15 cellular contexts compared by ENCODE assay signal in the genomic region with DNA sequence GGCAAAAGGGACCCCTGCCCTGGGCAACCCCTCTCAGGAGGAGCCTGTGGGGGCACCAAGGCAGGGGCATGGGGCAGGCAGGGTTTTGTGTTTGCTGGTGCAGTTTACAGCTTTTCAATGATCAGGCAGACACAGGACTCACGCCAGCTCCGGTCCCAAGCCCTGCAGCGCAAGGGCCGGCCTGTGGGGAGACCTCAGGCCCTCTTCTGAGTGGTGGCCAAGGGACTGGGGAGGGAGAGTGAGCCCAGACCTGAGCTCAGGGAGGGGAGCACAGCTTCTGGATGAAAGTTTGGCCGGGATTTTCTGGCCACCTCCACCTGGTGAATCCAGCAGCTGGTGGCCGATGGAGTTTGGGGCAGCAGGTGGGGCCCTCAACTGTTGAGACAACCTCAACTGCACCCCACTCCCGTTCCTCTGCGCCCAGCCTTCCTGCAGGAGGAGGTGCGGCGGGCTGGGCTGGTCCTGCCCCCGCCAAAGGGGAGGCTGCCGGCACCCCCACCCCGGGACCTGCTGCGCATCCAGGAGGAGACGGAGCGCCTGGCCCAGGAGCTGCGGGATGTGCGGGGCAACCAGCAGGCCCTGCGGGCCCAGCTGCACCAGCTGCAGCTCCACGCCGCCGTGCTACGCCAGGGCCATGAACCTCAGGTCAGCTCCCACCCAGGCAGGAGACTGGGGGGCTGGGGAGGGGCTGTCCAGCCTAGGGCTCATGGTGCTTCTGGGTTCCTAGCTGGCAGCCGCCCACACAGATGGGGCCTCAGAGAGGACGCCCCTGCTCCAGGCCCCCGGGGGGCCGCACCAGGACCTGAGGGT. TPM values are rescaled to one million over a fixed set of nuclear protein-coding genes. Genes with fewer than 3 reads are reported as not detected.
DNase-seq lines count a peak whose midpoint lies in the region; ATAC-seq and TF ChIP-seq lines count a peak whose summit lies in the region.
"Had no signal": no experiment of that assay in that cellular context is flagged by ENCODE, and none has a peak within 500 bp of the region (broad histone marks: within the 10 kb centered on the region; RNA-seq: fewer than 3 reads in every experiment).

No MANE protein-coding gene starts in this region.

- BruUV-seq in Calu3 (replicated peaks; lab: Mats Ljungman, UMichigan): no TSS peak

- no peaks in the 10 kb centered on the region for H3K9me3 ChIP-seq in right cardiac atrium (ENCODE audit: control insufficient read depth, low read length)
- no peaks in the 10 kb centered on the region for H3K9me3 ChIP-seq in naive thymus-derived CD4-positive, alpha-beta T cell (ENCODE audit: control insufficient read depth in 2 of 3, low read length in 3 of 3)

- CTCF ChIA-PET in naive thymus-derived CD4-positive, alpha-beta T cell (lab: Charles Lee): no interaction called here
- CTCF ChIA-PET in Calu3 (lab: Charles Lee): no interaction called here

- 92% methylated on average over 27 of the region's 27 CpGs for WGBS in right cardiac atrium

- no peaks in the 10 kb centered on the region for H3K27me3 Mint-ChIP-seq in activated T-helper 1 cell treated with anti-CD3 and anti-CD28 coated beads, Interleukin-12 subunit alpha, Interleukin-12 subunit beta, Interleukin-2, Interleukin-4 antibody, amounts not matched to agents 30 ng/mL and 10 ng/mL and 1 ng/mL, durations not matched to agents 14 hours and 24 hours and 36 hours (ENCODE audit: insufficient read depth)
- no peaks in the 10 kb centered on the region for H3K27me3 Mint-ChIP-seq in naive thymus-derived CD4-positive, alpha-beta T cell
- H3K27me3 Mint-ChIP-seq in Calu3 (ENCODE audit: unreplicated experiment): no peaks in the 10 kb centered on the region

- H3K36me3 ChIP-seq in naive thymus-derived CD4-positive, alpha-beta T cell (ENCODE audit: control insufficient read depth in 2 of 3, insufficient read depth in 3 of 3, low read length in 3 of 3): peaks cover 0 to 49% (median 0%) of the 10 kb centered on the region in 3 experiments

- H3K4me3 Mint-ChIP-seq in activated T-helper 1 cell treated with anti-CD3 and anti-CD28 coated beads, Interleukin-12 subunit alpha, Interleukin-12 subunit beta, Interleukin-2, Interleukin-4 antibody, amounts not matched to agents 30 ng/mL and 10 ng/mL and 1 ng/mL, durations not matched to agents 14 hours and 24 hours and 36 hours: peak overlapping the region; percentile 11
- H3K4me3 Mint-ChIP-seq in naive thymus-derived CD4-positive, alpha-beta T cell: peak overlapping the region in 1 of 10 donors; percentile 93
- no peak overlapping the region for H3K4me3 Mint-ChIP-seq in Calu3 (ENCODE audit: low read depth, unreplicated experiment)

- POLR2A ChIA-PET in naive thymus-derived CD4-positive, alpha-beta T cell (lab: Charles Lee): interaction anchor here (0.9 to 1.2 kb wide), 3 partner anchors 11 to 172 kb away, joined by 3 to 4 read pairs (median 3); partner anchors contain the start of gene NDUFS8

- peaks cover 2% of the 10 kb centered on the region for H3K4me1 Mint-ChIP-seq in activated T-helper 1 cell treated with anti-CD3 and anti-CD28 coated beads, Interleukin-12 subunit alpha, Interleukin-12 subunit beta, Interleukin-2, Interleukin-4 antibody, amounts not matched to agents 30 ng/mL and 10 ng/mL and 1 ng/mL, durations not matched to agents 14 hours and 24 hours and 36 hours (ENCODE audit: low read depth)
- H3K4me1 Mint-ChIP-seq in naive thymus-derived CD4-positive, alpha-beta T cell: peaks cover 6 to 22% (median 12%) of the 10 kb centered on the region in 7 donors
- peaks cover 10% of the 10 kb centered on the region for H3K4me1 Mint-ChIP-seq in Calu3 (ENCODE audit: low read depth, unreplicated experiment)

- H3K9me3 Mint-ChIP-seq in activated T-helper 1 cell treated with anti-CD3 and anti-CD28 coated beads, Interleukin-12 subunit alpha, Interleukin-12 subunit beta, Interleukin-2, Interleukin-4 antibody, amounts not matched to agents 30 ng/mL and 10 ng/mL and 1 ng/mL, durations not matched to agents 14 hours and 24 hours and 36 hours: no peaks in the 10 kb centered on the region
- no peaks in the 10 kb centered on the region for H3K9me3 Mint-ChIP-seq in naive thymus-derived CD4-positive, alpha-beta T cell
- H3K9me3 Mint-ChIP-seq in Calu3 (ENCODE audit: low read depth, unreplicated experiment): no peaks in the 10 kb centered on the region

- no peak for ATAC-seq in right cardiac atrium
- ATAC-seq in naive thymus-derived CD4-positive, alpha-beta T cell: no peak

- peaks cover 7% of the 10 kb centered on the region for H3K36me3 Mint-ChIP-seq in activated T-helper 1 cell treated with anti-CD3 and anti-CD28 coated beads, Interleukin-12 subunit alpha, Interleukin-12 subunit beta, Interleukin-2, Interleukin-4 antibody, amounts not matched to agents 30 ng/mL and 10 ng/mL and 1 ng/mL, durations not matched to agents 14 hours and 24 hours and 36 hours (ENCODE audit: low read depth)
- H3K36me3 Mint-ChIP-seq in naive thymus-derived CD4-positive, alpha-beta T cell: peaks cover 0 to 4% (median 0%) of the 10 kb centered on the region in 5 donors
- H3K36me3 Mint-ChIP-seq in Calu3 (ENCODE audit: insufficient read depth, unreplicated experiment): peaks cover 22% of the 10 kb centered on the region

- intact Hi-C loops in right cardiac atrium (cut with DNase I) (no loop called here), cardiac septum (cut with DNase I) (no loop called here), Calu3 (cut with micrococcal nuclease; ENCODE audit: unreplicated experiment) (no loop called here)
- intact Hi-C loops in activated T-helper 1 cell treated with anti-CD3 and anti-CD28 coated beads, Interleukin-12 subunit alpha, Interleukin-12 subunit beta, Interleukin-2, Interleukin-4 antibody, amounts not matched to agents 30 ng/mL and 10 ng/mL and 1 ng/mL, durations not matched to agents 14 hours and 24 hours and 36 hours (cut with micrococcal nuclease): no loop called here
- intact Hi-C loops in naive thymus-derived CD4-positive, alpha-beta T cell (cut with micrococcal nuclease): no loop called here

- H3K27ac Mint-ChIP-seq in activated T-helper 1 cell treated with anti-CD3 and anti-CD28 coated beads, Interleukin-12 subunit alpha, Interleukin-12 subunit beta, Interleukin-2, Interleukin-4 antibody, amounts not matched to agents 30 ng/mL and 10 ng/mL and 1 ng/mL, durations not matched to agents 14 hours and 24 hours and 36 hours: no peak overlapping the region
- H3K27ac Mint-ChIP-seq in naive thymus-derived CD4-positive, alpha-beta T cell: peak overlapping the region in 5 of 9 donors; percentile 45 to 92 (median 64)
- no peak overlapping the region for H3K27ac Mint-ChIP-seq in Calu3 (ENCODE audit: unreplicated experiment)

- no peaks in the 10 kb centered on the region for H3K27me3 ChIP-seq in right cardiac atrium (ENCODE audit: control insufficient read depth, insufficient read depth)
- no peaks in the 10 kb centered on the region for H3K27me3 ChIP-seq in naive thymus-derived CD4-positive, alpha-beta T cell (ENCODE audit: control insufficient read depth in 2 of 2, insufficient read depth in 2 of 2, low read length in 2 of 2)

- no peak for TF ChIP-seq CTCF in Calu3 (IDR thresholded peaks at IDR 0.05; ENCODE audit: unreplicated experiment)

- peaks cover 10% of the 10 kb centered on the region for H3K4me1 ChIP-seq in right cardiac atrium (ENCODE audit: control insufficient read depth, insufficient read depth, low read length)
- peaks cover 8% of the 10 kb centered on the region in 2 donors for H3K4me1 ChIP-seq in naive thymus-derived CD4-positive, alpha-beta T cell (ENCODE audit: control insufficient read depth in 2 of 2, insufficient read depth in 2 of 2, low read length in 2 of 2)

- DNase-seq in right cardiac atrium (peak in 2 of 3 donors; percentile 18 to 61), cardiac septum (ENCODE audit: low spot score) (no peak), dedifferentiated amniotic fluid mesenchymal stem cell (ENCODE audit: extremely low spot score) (no peak), DMS79 treated with DMSO at 0.1 percent for 48 hours (lab: John Stamatoyannopoulos, UW) (no peak), Calu3 (no peak), RKO (ENCODE audit: low spot score) (no peak)
- no peak for DNase-seq in activated T-helper 1 cell treated with anti-CD3 and anti-CD28 coated beads, Interleukin-12 subunit alpha, Interleukin-12 subunit beta, Interleukin-2, Interleukin-4 antibody, amounts not matched to agents 30 ng/mL and 10 ng/mL and 1 ng/mL, durations not matched to agents 14 hours and 24 hours and 36 hours (ENCODE audit: low spot score)
- no peak for DNase-seq in naive thymus-derived CD4-positive, alpha-beta T cell
- DNase-seq: activated CD4-positive, alpha-beta T cell treated with anti-CD3 and anti-CD28 coated beads, Interleukin-2, amount 50 U/mL, for 4 hours; activated gamma-delta T cell; KBM-7; NCI-H1436 treated with DMSO at 0.1 percent for 48 hours; NCI-H524; nucleus accumbens had no signal

- no peak overlapping the region for H3K27ac ChIP-seq in right cardiac atrium (ENCODE audit: low read length)
- H3K27ac ChIP-seq in naive thymus-derived CD4-positive, alpha-beta T cell (ENCODE audit: low read depth, low read length): peak overlapping the region; percentile 47

- no peak overlapping the region for H3K4me3 ChIP-seq in right cardiac atrium (ENCODE audit: low read length)
- H3K4me3 ChIP-seq in naive thymus-derived CD4-positive, alpha-beta T cell (ENCODE audit: low read length): no peak overlapping the region

RNA-seq across cellular contexts. Expression of gene TCIRG1, which starts 3.6 kb away (rescaled TPM):
- 10 to 100 TPM; 23.4 to 40.2 (median 36.6) TPM for total RNA-seq in right cardiac atrium
- 38.3 TPM for polyA plus RNA-seq in right cardiac atrium
- 26.5 TPM for total RNA-seq in cardiac septum
- 142 and 152 TPM in 2 replicates for total RNA-seq in activated T-helper 1 cell treated with anti-CD3 and anti-CD28 coated beads, Interleukin-12 subunit alpha, Interleukin-12 subunit beta, Interleukin-2, Interleukin-4 antibody, amounts not matched to agents 30 ng/mL and 10 ng/mL and 1 ng/mL, durations not matched to agents 14 hours and 24 hours and 36 hours
- total RNA-seq in naive thymus-derived CD4-positive, alpha-beta T cell: 100 to 1,000 TPM; 164 to 381 (median 194) TPM
- polyA plus RNA-seq in naive thymus-derived CD4-positive, alpha-beta T cell: 10 to 100 TPM; 27.3 to 39.0 TPM
- 42.1 and 49.7 TPM in 2 replicates for total RNA-seq in Calu3 (2022)

RNA-seq across cellular contexts. Expression of gene NDUFS8, which starts 11.9 kb away (rescaled TPM):
- total RNA-seq in right cardiac atrium (100 to 1,000 TPM; 334 to 454 (median 391) TPM), cardiac septum (315 TPM), Calu3 (2022) (163 and 166 TPM in 2 replicates)
- 642 TPM for polyA plus RNA-seq in right cardiac atrium
- 137 and 144 TPM in 2 replicates for total RNA-seq in activated T-helper 1 cell treated with anti-CD3 and anti-CD28 coated beads, Interleukin-12 subunit alpha, Interleukin-12 subunit beta, Interleukin-2, Interleukin-4 antibody, amounts not matched to agents 30 ng/mL and 10 ng/mL and 1 ng/mL, durations not matched to agents 14 hours and 24 hours and 36 hours
- total RNA-seq in naive thymus-derived CD4-positive, alpha-beta T cell: 100 to 1,000 TPM in 1 of 5 experiments, 10 to 100 TPM in 4; 67.1 to 126 (median 80.1) TPM
- polyA plus RNA-seq in naive thymus-derived CD4-positive, alpha-beta T cell: 100 to 1,000 TPM; 172 to 197 TPM

RNA-seq across cellular contexts. Expression of gene ALDH3B1, which starts 32.3 kb away (rescaled TPM):
- total RNA-seq in right cardiac atrium (1 to 10 TPM; 3.8 to 5.7 (median 4.9) TPM), cardiac septum (5.1 TPM), Calu3 (2022) (41.6 and 68.2 TPM in 2 replicates)
- polyA plus RNA-seq in right cardiac atrium: 2.9 TPM
- not detected in 2 replicates for total RNA-seq in activated T-helper 1 cell treated with anti-CD3 and anti-CD28 coated beads, Interleukin-12 subunit alpha, Interleukin-12 subunit beta, Interleukin-2, Interleukin-4 antibody, amounts not matched to agents 30 ng/mL and 10 ng/mL and 1 ng/mL, durations not matched to agents 14 hours and 24 hours and 36 hours
- 10 to 100 TPM in 1 of 5 experiments, 1 to 10 TPM in 1, under 1 TPM in 2, not detected in 1; 0.57 to 29.5 (median 1.9) TPM for total RNA-seq in naive thymus-derived CD4-positive, alpha-beta T cell
- under 1 TPM in 1 of 2 donors, not detected in 1; 0.05 TPM for polyA plus RNA-seq in naive thymus-derived CD4-positive, alpha-beta T cell
- total RNA-seq: T-helper 2 cell treated with Interferon-gamma antibody and Interleukin-4, amounts not matched to agents 100 ng/mL and 5 ng/mL, for 36 hours had no signal

RNA-seq across cellular contexts. Expression of gene UNC93B1, which starts 38.5 kb away (rescaled TPM):
- total RNA-seq in right cardiac atrium (10 to 100 TPM in 3 of 4 donors, 1 to 10 TPM in 1; 9.0 to 13.2 (median 11.9) TPM), cardiac septum (5.3 TPM), Calu3 (2022) (71.2 and 92.6 TPM in 2 replicates)
- 6.9 TPM for polyA plus RNA-seq in right cardiac atrium
- 13.9 and 14.8 TPM in 2 replicates for total RNA-seq in activated T-helper 1 cell treated with anti-CD3 and anti-CD28 coated beads, Interleukin-12 subunit alpha, Interleukin-12 subunit beta, Interleukin-2, Interleukin-4 antibody, amounts not matched to agents 30 ng/mL and 10 ng/mL and 1 ng/mL, durations not matched to agents 14 hours and 24 hours and 36 hours
- 10 to 100 TPM; 10.1 to 76.3 (median 21.1) TPM for total RNA-seq in naive thymus-derived CD4-positive, alpha-beta T cell
- 10 to 100 TPM in 1 of 2 donors, 1 to 10 TPM in 1; 4.3 to 12.7 TPM for polyA plus RNA-seq in naive thymus-derived CD4-positive, alpha-beta T cell

Comparison
In these comparisons a context has a peak if more than half of its experiments do, and no peak if none do; other contexts are left out.
1. DNase-seq: peak in right cardiac atrium (2 of 3); none in cardiac septum (single experiment), activated T-helper 1 cell treated with anti-CD3 and anti-CD28 coated beads, Interleukin-12 subunit alpha, Interleukin-12 subunit beta, Interleukin-2, Interleukin-4 antibody, amounts not matched to agents 30 ng/mL and 10 ng/mL and 1 ng/mL, durations not matched to agents 14 hours and 24 hours and 36 hours (single experiment), naive thymus-derived CD4-positive, alpha-beta T cell (0 of 9), dedifferentiated amniotic fluid mesenchymal stem cell (single experiment), DMS79 treated with DMSO at 0.1 percent for 48 hours (single experiment), Calu3 (single experiment) and RKO (single experiment).
2. H3K27ac Mint-ChIP-seq: peak in naive thymus-derived CD4-positive, alpha-beta T cell (5 of 9); none in activated T-helper 1 cell treated with anti-CD3 and anti-CD28 coated beads, Interleukin-12 subunit alpha, Interleukin-12 subunit beta, Interleukin-2, Interleukin-4 antibody, amounts not matched to agents 30 ng/mL and 10 ng/mL and 1 ng/mL, durations not matched to agents 14 hours and 24 hours and 36 hours (single experiment) and Calu3 (single experiment).